ENCODE assay signal across 17 cellular contexts in the genomic region with DNA sequence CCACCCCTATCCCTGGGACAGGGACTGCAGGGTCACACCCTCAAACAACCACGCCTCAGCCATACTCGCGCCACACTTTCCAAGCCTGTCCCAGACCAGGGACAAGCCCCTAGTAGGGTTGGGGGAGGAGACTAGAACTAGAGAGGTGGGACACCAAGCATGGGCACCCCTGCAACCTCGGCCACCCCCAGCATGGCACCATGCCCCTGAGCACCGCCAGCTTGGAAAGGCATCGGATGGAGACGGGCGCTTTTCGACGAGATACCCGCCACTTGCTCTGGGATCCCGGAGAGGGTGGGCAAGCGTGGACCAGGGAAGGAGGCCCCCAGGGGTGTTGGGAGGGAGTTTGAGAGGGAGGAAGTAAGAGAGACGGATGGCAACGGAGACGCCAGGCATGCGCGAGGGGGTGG. TPM values are rescaled to one million over a fixed set of nuclear protein-coding genes. Genes with fewer than 3 reads are reported as not detected.
DNase-seq lines count a peak whose midpoint lies in the region; ATAC-seq and TF ChIP-seq lines count a peak whose summit lies in the region.
"Had no signal": no experiment of that assay in that cellular context is flagged by ENCODE, and none has a peak within 500 bp of the region (broad histone marks: within the 10 kb centered on the region; RNA-seq: fewer than 3 reads in every experiment).

No MANE protein-coding gene starts in this region.

- H4K20me1 ChIP-seq in GM23338 (replicated peaks; ENCODE audit: insufficient read depth) (peaks cover 90% of the 10 kb centered on the region), neural progenitor cell (ENCODE audit: low read depth) (no peaks in the 10 kb centered on the region)

- no peaks in the 10 kb centered on the region for H3K9me3 Mint-ChIP-seq in CD14-positive monocyte
- no peaks in the 10 kb centered on the region for H3K9me3 Mint-ChIP-seq in GM23338
- H3K9me3 Mint-ChIP-seq in chondrocyte (ENCODE audit: low read depth) = no peaks in the 10 kb centered on the region
- peaks cover 8% of the 10 kb centered on the region for H3K9me3 Mint-ChIP-seq in nephron progenitor cell
- H3K9me3 Mint-ChIP-seq in neural progenitor cell = peaks cover 3% of the 10 kb centered on the region

- H3K4me3 ChIP-seq in GM23338 (no peak overlapping the region), neural progenitor cell (no peak overlapping the region)
- H3K4me3 ChIP-seq: breast epithelium, mucosa of descending colon had no signal

- peaks cover 4% of the 10 kb centered on the region; the same call in 1 of the 2 replicates for H3K36me3 ChIP-seq in GM23338 (ENCODE audit: insufficient read depth)
- peaks cover 3% of the 10 kb centered on the region for H3K36me3 ChIP-seq in neural progenitor cell
- H3K36me3 ChIP-seq: breast epithelium had no signal

- H3K27me3 Mint-ChIP-seq in CD14-positive monocyte (ENCODE audit: low read depth in 3 of 3) = peaks cover 0 to 2% (median 0%) of the 10 kb centered on the region in 3 donors
- H3K27me3 Mint-ChIP-seq in GM23338 (ENCODE audit: insufficient read depth, low read depth, poor library complexity) = no peaks in the 10 kb centered on the region
- no peaks in the 10 kb centered on the region for H3K27me3 Mint-ChIP-seq in chondrocyte (ENCODE audit: low read depth)
- no peaks in the 10 kb centered on the region for H3K27me3 Mint-ChIP-seq in nephron progenitor cell (ENCODE audit: low read depth, poor library complexity)
- peaks cover 2% of the 10 kb centered on the region for H3K27me3 Mint-ChIP-seq in neural progenitor cell (ENCODE audit: insufficient read depth, low read depth)

- no peaks in the 10 kb centered on the region for H3K9me2 ChIP-seq in GM23338 (ENCODE audit: insufficient read depth)

- H3K4me2 ChIP-seq in GM23338 (peak overlapping the region; percentile 25), neural progenitor cell (no peak overlapping the region)

- TF ChIP-seq CTCF in CD14-positive monocyte (IDR thresholded peaks at IDR 0.05) (no peak), GM23338 (conservative IDR thresholded peaks at IDR 0.05; ENCODE audit: low read depth in 2 of 2) (no peak), chondrocyte (IDR thresholded peaks at IDR 0.05) (no peak), nephron progenitor cell (IDR thresholded peaks at IDR 0.05) (no peak), neural progenitor cell (IDR thresholded peaks at IDR 0.05) (no peak)

- no peaks in the 10 kb centered on the region for H3K9me3 ChIP-seq in neural progenitor cell (ENCODE audit: low read depth)
- H3K9me3 ChIP-seq: breast epithelium, mucosa of descending colon had no signal

- H3F3A ChIP-seq in GM23338 (replicated peaks; ENCODE audit: low read depth) (no peaks in the 10 kb centered on the region), neural progenitor cell (ENCODE audit: low read depth) (no peaks in the 10 kb centered on the region)

- H3K27ac ChIP-seq in GM23338 (ENCODE audit: low read depth) (no peak overlapping the region), neural progenitor cell (no peak overlapping the region)

- H2AFZ ChIP-seq in GM23338 (no peak overlapping the region), neural progenitor cell (replicated peaks) (no peak overlapping the region)

- intact Hi-C loops in CD14-positive monocyte (cut with micrococcal nuclease) = no loop called here

- no peak for DNase-seq in CD14-positive monocyte (ENCODE audit: low spot score)
- DNase-seq in GM23338 (ENCODE audit: low spot score) = peak; percentile 37
- no peak for DNase-seq in chondrocyte (ENCODE audit: low spot score)
- DNase-seq in nephron progenitor cell = no peak
- DNase-seq in mucosa of gallbladder (ENCODE audit: low spot score) = no peak
- DNase-seq in NCI-H82 (lab: John Stamatoyannopoulos, UW) = no peak
- DNase-seq in neural progenitor cell (ENCODE audit: low spot score) = no peak
- no peak for DNase-seq in DMS114 treated with DMSO at 0.1 percent for 48 hours (lab: John Stamatoyannopoulos, UW; ENCODE audit: unreplicated experiment)
- DNase-seq: activated CD4-positive, alpha-beta T cell treated with anti-CD3 and anti-CD28 coated beads for 1 hour; GDM1; KG1; NCI-H1417; NCI-H345; stimulated activated CD4-positive, alpha-beta T cell treated with anti-CD3 and anti-CD28 coated beads, Interleukin-1b, Interleukin-23, amount 100 ng/mL, for 48 hours; stimulated activated CD8-positive, alpha-beta memory T cell treated with anti-CD3 and anti-CD28 coated beads, Interleukin-4, amount 100 ng/mL, for 48 hours had no signal

- peak overlapping the region in 4 of 7 donors; percentile 6 to 74 (median 44) for H3K27ac Mint-ChIP-seq in CD14-positive monocyte
- no peak overlapping the region for H3K27ac Mint-ChIP-seq in GM23338
- H3K27ac Mint-ChIP-seq in chondrocyte (ENCODE audit: unreplicated experiment) = peak overlapping the region; percentile 97
- peak overlapping the region; percentile 59 for H3K27ac Mint-ChIP-seq in nephron progenitor cell
- H3K27ac Mint-ChIP-seq in neural progenitor cell = no peak overlapping the region

- H3K36me3 Mint-ChIP-seq in CD14-positive monocyte (peaks cover 21 to 30% of the 10 kb centered on the region in 2 donors), GM23338 (ENCODE audit: low read depth) (peaks cover 7% of the 10 kb centered on the region), chondrocyte (ENCODE audit: low read depth) (no peaks in the 10 kb centered on the region), nephron progenitor cell (ENCODE audit: low read depth) (peaks cover 82% of the 10 kb centered on the region), neural progenitor cell (peaks cover 48% of the 10 kb centered on the region)

- H3K79me2 ChIP-seq in GM23338 (replicated peaks; ENCODE audit: insufficient read depth) (no peaks in the 10 kb centered on the region; the same call in 1 of the 2 replicates), neural progenitor cell (ENCODE audit: low read depth) (no peaks in the 10 kb centered on the region)

- H3K4me3 Mint-ChIP-seq in CD14-positive monocyte = no peak overlapping the region
- no peak overlapping the region for H3K4me3 Mint-ChIP-seq in GM23338
- H3K4me3 Mint-ChIP-seq in chondrocyte (ENCODE audit: unreplicated experiment) = no peak overlapping the region
- H3K4me3 Mint-ChIP-seq in nephron progenitor cell = no peak overlapping the region
- H3K4me3 Mint-ChIP-seq in neural progenitor cell = no peak overlapping the region

- ATAC-seq in GM23338 = peak; percentile 69
- ATAC-seq: mucosa of descending colon had no signal

- no peaks in the 10 kb centered on the region for H3K27me3 ChIP-seq in GM23338 (ENCODE audit: insufficient read depth)
- no peaks in the 10 kb centered on the region for H3K27me3 ChIP-seq in neural progenitor cell
- H3K27me3 ChIP-seq: breast epithelium had no signal

- H3K9ac ChIP-seq in neural progenitor cell = no peak overlapping the region

- peaks cover 6% of the 10 kb centered on the region for H3K4me1 ChIP-seq in GM23338 (ENCODE audit: insufficient read depth)
- peaks cover 7% of the 10 kb centered on the region for H3K4me1 ChIP-seq in neural progenitor cell

- H3K4me1 Mint-ChIP-seq in CD14-positive monocyte (peaks cover 40% of the 10 kb centered on the region), GM23338 (peaks cover 37% of the 10 kb centered on the region), chondrocyte (ENCODE audit: low read depth) (peaks cover 85% of the 10 kb centered on the region), nephron progenitor cell (peaks cover 40% of the 10 kb centered on the region), neural progenitor cell (peaks cover 55% of the 10 kb centered on the region)

TF ChIP-seq in GM23338, 12 proteins besides CTCF, POLR2A, EP300 and RAD21:
- TF ChIP-seq, protein P1, sequence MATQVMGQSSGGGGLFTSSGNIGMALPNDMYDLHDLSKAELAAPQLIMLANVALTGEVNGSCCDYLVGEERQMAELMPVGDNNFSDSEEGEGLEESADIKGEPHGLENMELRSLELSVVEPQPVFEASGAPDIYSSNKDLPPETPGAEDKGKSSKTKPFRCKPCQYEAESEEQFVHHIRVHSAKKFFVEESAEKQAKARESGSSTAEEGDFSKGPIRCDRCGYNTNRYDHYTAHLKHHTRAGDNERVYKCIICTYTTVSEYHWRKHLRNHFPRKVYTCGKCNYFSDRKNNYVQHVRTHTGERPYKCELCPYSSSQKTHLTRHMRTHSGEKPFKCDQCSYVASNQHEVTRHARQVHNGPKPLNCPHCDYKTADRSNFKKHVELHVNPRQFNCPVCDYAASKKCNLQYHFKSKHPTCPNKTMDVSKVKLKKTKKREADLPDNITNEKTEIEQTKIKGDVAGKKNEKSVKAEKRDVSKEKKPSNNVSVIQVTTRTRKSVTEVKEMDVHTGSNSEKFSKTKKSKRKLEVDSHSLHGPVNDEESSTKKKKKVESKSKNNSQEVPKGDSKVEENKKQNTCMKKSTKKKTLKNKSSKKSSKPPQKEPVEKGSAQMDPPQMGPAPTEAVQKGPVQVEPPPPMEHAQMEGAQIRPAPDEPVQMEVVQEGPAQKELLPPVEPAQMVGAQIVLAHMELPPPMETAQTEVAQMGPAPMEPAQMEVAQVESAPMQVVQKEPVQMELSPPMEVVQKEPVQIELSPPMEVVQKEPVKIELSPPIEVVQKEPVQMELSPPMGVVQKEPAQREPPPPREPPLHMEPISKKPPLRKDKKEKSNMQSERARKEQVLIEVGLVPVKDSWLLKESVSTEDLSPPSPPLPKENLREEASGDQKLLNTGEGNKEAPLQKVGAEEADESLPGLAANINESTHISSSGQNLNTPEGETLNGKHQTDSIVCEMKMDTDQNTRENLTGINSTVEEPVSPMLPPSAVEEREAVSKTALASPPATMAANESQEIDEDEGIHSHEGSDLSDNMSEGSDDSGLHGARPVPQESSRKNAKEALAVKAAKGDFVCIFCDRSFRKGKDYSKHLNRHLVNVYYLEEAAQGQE (IDR thresholded peaks at IDR 0.05; ENCODE audit: unreplicated experiment) = no peak
- 0 out of 2 replicates have a peak, but pooled peaks have one; percentile 8 for TF ChIP-seq POLR2AphosphoS5 (IDR thresholded peaks at IDR 0.05; ENCODE audit: low read depth)
TF ChIP-seq in GM23338: peak in this region for 1.

RNA-seq across cellular contexts. Expression of a gene that starts 13.1 kb away (rescaled TPM):
- polyA plus RNA-seq in CD14-positive monocyte (10 to 100 TPM; 33.1 to 58.0 TPM), GM23338 (2016; fragmentation: Nextera tagmentation; extraction: Ambion mirVana) (55.7 and 70.9 TPM in 2 replicates)
- 43.2 and 50.2 TPM in 2 replicates for total RNA-seq in GM23338 (2014; rRNA removed; shearing (Covaris generic))
- total RNA-seq in chondrocyte (59.6 to 63.1 TPM (median 59.9 TPM) in 3 replicates), mucosa of gallbladder (81.5 TPM), neural progenitor cell (ENCODE audit: low replicate concordance) (87.7 and 124 TPM in 2 replicates)

Comparison
In these comparisons a context has a peak if more than half of its experiments do, and no peak if none do; other contexts are left out.
1. H3K27ac Mint-ChIP-seq: peak in CD14-positive monocyte (4 of 7), chondrocyte (single experiment) and nephron progenitor cell (single experiment); none in GM23338 (single experiment) and neural progenitor cell (single experiment).